Comparison of ENCODE assay signal across 26 cellular contexts in the genomic region with DNA sequence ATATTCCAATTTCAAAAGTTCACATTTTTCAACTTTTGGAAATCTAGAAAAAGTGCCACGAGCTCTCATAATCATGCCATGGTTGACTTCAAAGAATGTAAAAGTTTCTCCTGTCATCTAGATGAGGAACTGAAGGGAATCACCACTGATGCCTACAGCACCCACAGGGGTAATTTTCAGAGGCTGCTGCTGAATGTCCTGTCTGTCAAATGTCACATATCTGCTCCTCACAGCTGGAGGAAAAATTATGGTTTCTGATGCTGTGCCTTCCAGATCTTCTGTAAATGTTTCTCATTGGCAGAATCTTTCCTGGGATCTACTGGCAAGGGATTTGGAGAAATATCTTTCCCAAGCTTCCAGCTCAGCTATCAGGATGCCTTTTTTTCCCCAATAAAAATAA.
"Had no signal": no experiment of that assay in that cellular context is flagged by ENCODE, and none has a peak within 500 bp of the region (broad histone marks: within the 10 kb centered on the region; RNA-seq: fewer than 3 reads in every experiment).

No MANE protein-coding gene starts in this region.

- H3K27ac ChIP-seq: lower lobe of right lung, right atrium auricular region, right lobe of liver, stomach, testis, thyroid gland, transverse colon, upper lobe of left lung had no signal

- H3K36me3 Mint-ChIP-seq: naive thymus-derived CD4-positive, alpha-beta T cell; natural killer cell treated with Interleukin-12 subunit alpha and Interleukin-12 subunit beta and Interleukin-15 and Interleukin-18, amount 100 ng/mL, for 72 hours; stimulated activated naive B cell treated with anti-CD40 and anti-IgM and Interleukin-4, amounts not matched to agents 10 μg/mL and 1 μg/mL and 100 μg/mL, for 72 hours had no signal

- H3K27me3 ChIP-seq: right atrium auricular region, right lobe of liver, stomach, testis, thyroid gland, transverse colon, upper lobe of left lung had no signal

- ATAC-seq: left cardiac atrium; left lobe of liver; lower lobe of right lung; naive thymus-derived CD4-positive, alpha-beta T cell; natural killer cell treated with Interleukin-12 subunit alpha and Interleukin-12 subunit beta and Interleukin-15 and Interleukin-18, amount 100 ng/mL, for 72 hours; right lobe of liver; stimulated activated naive B cell treated with anti-CD40 and anti-IgM and Interleukin-4, amounts not matched to agents 10 μg/mL and 1 μg/mL and 100 μg/mL, for 72 hours; stimulated activated naive CD8-positive, alpha-beta T cell treated with anti-CD3 and anti-CD28 coated beads, Interleukin-15, Interleukin-2, amounts not matched to agents 100 U/mL and 50 U/mL, for 24 hours had no signal

- DNase-seq: head of caudate nucleus; hippocampal formation; kidney glomerular epithelial cell; left cardiac atrium; lower lobe of right lung; mammary epithelial cell; mesenchymal stem cell; naive thymus-derived CD4-positive, alpha-beta T cell; nucleus accumbens; right lobe of liver; stimulated activated CD4-positive, alpha-beta T cell treated with anti-CD3 and anti-CD28 coated beads, Interleukin-12 subunit alpha, Interleukin-12 subunit beta, amount 100 ng/mL, for 4 hours; stimulated activated CD4-positive, alpha-beta T cell treated with anti-CD3 and anti-CD28 coated beads, Interleukin-15, amount 100 ng/mL, for 24 hours; stimulated activated CD4-positive, alpha-beta T cell treated with anti-CD3 and anti-CD28 coated beads, Interleukin-2, amount 100 ng/mL, for 24 hours; stimulated activated CD4-positive, alpha-beta T cell treated with anti-CD3 and anti-CD28 coated beads, Interleukin-4, amount 100 ng/mL, for 1 hour; stimulated activated naive B cell treated with anti-CD40 and anti-IgM and Interleukin-4, amounts not matched to agents 10 μg/mL and 1 μg/mL and 100 μg/mL, for 72 hours; stimulated activated naive CD8-positive, alpha-beta T cell treated with anti-CD3 and anti-CD28 coated beads, Interleukin-15, Interleukin-2, amounts not matched to agents 100 U/mL and 50 U/mL, for 24 hours; stomach; testis; thyroid gland; transverse colon; upper lobe of left lung had no signal

- H3K9me3 ChIP-seq: lower lobe of right lung, right atrium auricular region, right lobe of liver, stomach, testis, thyroid gland, transverse colon, upper lobe of left lung had no signal

- H3K36me3 ChIP-seq: lower lobe of right lung, right atrium auricular region, right lobe of liver, stomach, thyroid gland, transverse colon, upper lobe of left lung had no signal

- H3K9me3 Mint-ChIP-seq: naive thymus-derived CD4-positive, alpha-beta T cell; natural killer cell treated with Interleukin-12 subunit alpha and Interleukin-12 subunit beta and Interleukin-15 and Interleukin-18, amount 100 ng/mL, for 72 hours; neural crest cell; stimulated activated naive B cell treated with anti-CD40 and anti-IgM and Interleukin-4, amounts not matched to agents 10 μg/mL and 1 μg/mL and 100 μg/mL, for 72 hours had no signal

- H3K27me3 Mint-ChIP-seq: natural killer cell treated with Interleukin-12 subunit alpha and Interleukin-12 subunit beta and Interleukin-15 and Interleukin-18, amount 100 ng/mL, for 72 hours; progenitor cell of endocrine pancreas; stimulated activated naive B cell treated with anti-CD40 and anti-IgM and Interleukin-4, amounts not matched to agents 10 μg/mL and 1 μg/mL and 100 μg/mL, for 72 hours had no signal

- H3K27ac Mint-ChIP-seq: naive thymus-derived CD4-positive, alpha-beta T cell; natural killer cell treated with Interleukin-12 subunit alpha and Interleukin-12 subunit beta and Interleukin-15 and Interleukin-18, amount 100 ng/mL, for 72 hours; progenitor cell of endocrine pancreas; stimulated activated naive B cell treated with anti-CD40 and anti-IgM and Interleukin-4, amounts not matched to agents 10 μg/mL and 1 μg/mL and 100 μg/mL, for 72 hours had no signal

- H3K4me3 Mint-ChIP-seq: naive thymus-derived CD4-positive, alpha-beta T cell; natural killer cell treated with Interleukin-12 subunit alpha and Interleukin-12 subunit beta and Interleukin-15 and Interleukin-18, amount 100 ng/mL, for 72 hours; neural crest cell; stimulated activated naive B cell treated with anti-CD40 and anti-IgM and Interleukin-4, amounts not matched to agents 10 μg/mL and 1 μg/mL and 100 μg/mL, for 72 hours had no signal

- H3K4me3 ChIP-seq: lower lobe of right lung, right atrium auricular region, right lobe of liver, stomach, testis, thyroid gland, transverse colon, upper lobe of left lung had no signal

- H3K4me1 Mint-ChIP-seq: stimulated activated naive B cell treated with anti-CD40 and anti-IgM and Interleukin-4, amounts not matched to agents 10 μg/mL and 1 μg/mL and 100 μg/mL, for 72 hours had no signal

- H3K4me1 ChIP-seq: lower lobe of right lung, right atrium auricular region, right lobe of liver, thyroid gland, transverse colon, upper lobe of left lung had no signal
